Comparison of ENCODE assay signal across 10 cellular contexts in the genomic region with DNA sequence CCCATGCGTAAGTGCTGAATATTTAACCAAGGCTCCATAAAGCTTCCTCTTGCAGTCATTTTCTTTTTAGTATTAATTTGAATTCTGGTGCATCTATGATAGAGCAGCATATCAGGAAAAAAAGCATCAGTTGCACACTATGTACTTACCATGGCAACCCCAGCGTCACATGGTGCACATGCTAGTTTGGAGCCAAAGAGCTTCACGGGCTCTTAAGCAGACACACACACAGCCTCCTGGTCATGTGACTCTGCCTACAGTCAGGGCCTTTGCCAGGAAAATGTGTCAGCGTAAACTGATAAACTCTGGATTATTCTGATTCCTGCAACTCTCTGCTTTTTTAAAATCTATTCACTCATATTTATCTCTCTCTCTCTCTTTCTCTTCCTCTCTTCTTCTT. TPM values are rescaled to one million over a fixed set of nuclear protein-coding genes. Genes with fewer than 3 reads are reported as not detected.
DNase-seq lines count a peak whose midpoint lies in the region; ATAC-seq and TF ChIP-seq lines count a peak whose summit lies in the region.
"Had no signal": no experiment of that assay in that cellular context is flagged by ENCODE, and none has a peak within 500 bp of the region (broad histone marks: within the 10 kb centered on the region; RNA-seq: fewer than 3 reads in every experiment).

No MANE protein-coding gene starts in this region.

- H2AK5ac ChIP-seq in IMR-90 (ENCODE audit: low read depth, low read length) = no peak overlapping the region

- H4K91ac ChIP-seq in IMR-90 (ENCODE audit: insufficient read depth, low read depth, low read length) = no peak overlapping the region

- H3K27ac Mint-ChIP-seq in T-helper 2 cell treated with Interferon-gamma antibody and Interleukin-4, amounts not matched to agents 5 μg/mL and 100 μg/mL, for 36 hours = no peak overlapping the region

- no peak overlapping the region for H2BK5ac ChIP-seq in IMR-90 (ENCODE audit: low read depth, low read length, poor library complexity, severe bottlenecking)

- H3K4me3 Mint-ChIP-seq in T-helper 2 cell treated with Interferon-gamma antibody and Interleukin-4, amounts not matched to agents 5 μg/mL and 100 μg/mL, for 36 hours = no peak overlapping the region

- H3K4ac ChIP-seq in IMR-90 (ENCODE audit: low read depth, low read length) = no peak overlapping the region

- H3K14ac ChIP-seq in IMR-90 (replicated peaks; ENCODE audit: low read depth, low read length) = no peak overlapping the region

- H3K56ac ChIP-seq in IMR-90 (ENCODE audit: extremely low read depth, insufficient read depth, low read length) = no peak overlapping the region

- no peaks in the 10 kb centered on the region for H3K79me1 ChIP-seq in IMR-90 (ENCODE audit: low read depth in 1 of 2, low read length in 2 of 2)

- dilution Hi-C loops in IMR-90 (cut with HindIII; ENCODE audit: low sequenced_read_pairs, unreplicated experiment) = no loop called here

- no peak overlapping the region for H2AK9ac ChIP-seq in IMR-90 (replicated peaks; ENCODE audit: low read depth, low read length, poor library complexity)

- no peak overlapping the region for H3K27ac ChIP-seq in IMR-90 (ENCODE audit: insufficient read depth, low read length)

- no peak overlapping the region for H4K8ac ChIP-seq in IMR-90 (ENCODE audit: low read depth in 2 of 2, low read length in 2 of 2)

- no peak overlapping the region for H2BK15ac ChIP-seq in IMR-90 (ENCODE audit: low read depth, low read length)

- H4K20me1 ChIP-seq in IMR-90 (ENCODE audit: insufficient read depth, low read length) = no peaks in the 10 kb centered on the region

- in situ Hi-C loops in IMR-90 (cut with MboI; ENCODE audit: low sequenced_read_pairs) = no loop called here

- no peak overlapping the region for H4K5ac ChIP-seq in IMR-90 (ENCODE audit: low read depth, low read length)

- TF ChIP-seq RAD21 in IMR-90 (IDR thresholded peaks at IDR 0.05; ENCODE audit: low read length) = no peak

- H3K27me3 Mint-ChIP-seq in T-helper 2 cell treated with Interferon-gamma antibody and Interleukin-4, amounts not matched to agents 5 μg/mL and 100 μg/mL, for 36 hours (ENCODE audit: low read depth) = no peaks in the 10 kb centered on the region

- no peak overlapping the region for H3K4me3 ChIP-seq in IMR-90 (ENCODE audit: insufficient read depth, low read depth, low read length)
- H3K4me3 ChIP-seq in fibroblast of the aortic adventitia (ENCODE audit: low read depth, low read length) = no peak overlapping the region
- H3K4me3 ChIP-seq: MG63 had no signal

- no TSS peak for BruUV-seq in IMR-90 (replicated peaks; lab: Mats Ljungman, UMichigan)

- H3K18ac ChIP-seq in IMR-90 (ENCODE audit: low read depth, low read length) = no peak overlapping the region

- no peak overlapping the region for H3K23ac ChIP-seq in IMR-90 (ENCODE audit: low read depth, low read length)

- H3K9ac ChIP-seq in IMR-90 (ENCODE audit: low read depth, low read length) = no peak overlapping the region

- H3K36me3 Mint-ChIP-seq in T-helper 2 cell treated with Interferon-gamma antibody and Interleukin-4, amounts not matched to agents 5 μg/mL and 100 μg/mL, for 36 hours (ENCODE audit: low read depth) = no peaks in the 10 kb centered on the region

- POLR2A ChIA-PET in IMR-90 (lab: Charles Lee; ENCODE audit: unreplicated experiment) = no interaction called here

- H3K9me3 Mint-ChIP-seq in T-helper 2 cell treated with Interferon-gamma antibody and Interleukin-4, amounts not matched to agents 5 μg/mL and 100 μg/mL, for 36 hours = no peaks in the 10 kb centered on the region

- H3K27me3 ChIP-seq in IMR-90 (ENCODE audit: control insufficient read depth, insufficient read depth, low read length) = no peaks in the 10 kb centered on the region
- H3K27me3 ChIP-seq: MG63 had no signal

- DNase-seq in IMR-90 (peak; percentile 0), NCI-H524 (lab: John Stamatoyannopoulos, UW) (peak; percentile 41 to 66), fibroblast of the aortic adventitia (ENCODE audit: low read depth) (peak; percentile 38), retina (peak; percentile 40), T-helper 2 cell (no peak), mucosa of gallbladder (ENCODE audit: low spot score) (no peak)
- no peak for DNase-seq in T-helper 2 cell treated with Interferon-gamma antibody and Interleukin-4, amounts not matched to agents 5 μg/mL and 100 μg/mL, for 36 hours (ENCODE audit: low spot score)
- DNase-seq: amniotic stem cell; MG63; stimulated activated CD4-positive, alpha-beta T cell treated with anti-CD3 and anti-CD28 coated beads, Interleukin-4, amount 100 ng/mL, for 4 hours had no signal

- ATAC-seq in IMR-90 (ENCODE audit: low read depth) = no peak

- CTCF ChIA-PET in IMR-90 (lab: Yijun Ruan, JAX) = no interaction called here

- TF ChIP-seq CTCF in IMR-90 (conservative IDR thresholded peaks at IDR 0.05; ENCODE audit: low read depth, low read length) = no peak
- no peak for TF ChIP-seq CTCF in fibroblast of the aortic adventitia (IDR thresholded peaks at IDR 0.05; ENCODE audit: insufficient read depth, low read length)

- no peak overlapping the region for H2AFZ ChIP-seq in IMR-90 (replicated peaks; ENCODE audit: low read length, poor library complexity)

- intact Hi-C loops in IMR-90 (cut with micrococcal nuclease) = no loop called here

- H3K4me1 ChIP-seq in IMR-90 (ENCODE audit: control insufficient read depth, insufficient read depth, low read length) = no peaks in the 10 kb centered on the region

- no peaks in the 10 kb centered on the region for H3K9me1 ChIP-seq in IMR-90 (ENCODE audit: insufficient read depth, low read length)

- H3K4me1 Mint-ChIP-seq in T-helper 2 cell treated with Interferon-gamma antibody and Interleukin-4, amounts not matched to agents 5 μg/mL and 100 μg/mL, for 36 hours (ENCODE audit: low read depth) = no peaks in the 10 kb centered on the region

- H2BK120ac ChIP-seq in IMR-90 (ENCODE audit: low read depth, low read length) = no peak overlapping the region

- H3K4me2 ChIP-seq in IMR-90 (ENCODE audit: low read depth, low read length) = no peak overlapping the region

- no peak overlapping the region for H2BK20ac ChIP-seq in IMR-90 (ENCODE audit: low read depth, low read length)

- WGBS in IMR-90 (ENCODE audit: extremely low coverage in 2 of 2, insufficient read length in 1 of 2), 2 experiments = 17% methylated on average over 1 of the region's 4 CpGs; no CpG with 5 or more reads in 1 of the 2 experiments

- H3K36me3 ChIP-seq in IMR-90 (ENCODE audit: control insufficient read depth, insufficient read depth, low read length) = no peaks in the 10 kb centered on the region
- H3K36me3 ChIP-seq: MG63 had no signal

- no peak for TF ChIP-seq POLR2A in IMR-90 (IDR thresholded peaks at IDR 0.05; ENCODE audit: low read depth, low read length)

- H3K9me3 ChIP-seq in IMR-90 (ENCODE audit: control insufficient read depth, insufficient read depth, low read length) = no peaks in the 10 kb centered on the region
- H3K9me3 ChIP-seq: MG63 had no signal

TF ChIP-seq in IMR-90, 13 proteins besides CTCF, POLR2A, EP300 and RAD21:
- TF ChIP-seq, protein P1, sequence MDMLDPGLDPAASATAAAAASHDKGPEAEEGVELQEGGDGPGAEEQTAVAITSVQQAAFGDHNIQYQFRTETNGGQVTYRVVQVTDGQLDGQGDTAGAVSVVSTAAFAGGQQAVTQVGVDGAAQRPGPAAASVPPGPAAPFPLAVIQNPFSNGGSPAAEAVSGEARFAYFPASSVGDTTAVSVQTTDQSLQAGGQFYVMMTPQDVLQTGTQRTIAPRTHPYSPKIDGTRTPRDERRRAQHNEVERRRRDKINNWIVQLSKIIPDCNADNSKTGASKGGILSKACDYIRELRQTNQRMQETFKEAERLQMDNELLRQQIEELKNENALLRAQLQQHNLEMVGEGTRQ (IDR thresholded peaks at IDR 0.05; ENCODE audit: low read depth, low read length) = peak; percentile 44
- TF ChIP-seq SMC3 (IDR thresholded peaks at IDR 0.05; ENCODE audit: low read depth, low read length) = no peak
- TF ChIP-seq BHLHE40 (IDR thresholded peaks at IDR 0.05; ENCODE audit: low read depth, low read length) = no peak
- TF ChIP-seq RCOR1 (IDR thresholded peaks at IDR 0.05; ENCODE audit: insufficient replicate concordance, low read length) = no peak

RNA-seq across cellular contexts. Expression of a gene that starts 30.2 kb away (rescaled TPM):
- total RNA-seq in IMR-90 (2012; rRNA removed) (not detected in 2 replicates), fibroblast of the aortic adventitia (ENCODE audit: low replicate concordance) (not detected in 2 replicates), mucosa of gallbladder (0.06 TPM)
- not detected in 2 replicates for polyA plus RNA-seq in IMR-90 (2012; rRNA removed)
- polyA plus RNA-seq in IMR-90 (2012; cell fraction: cytosol; rRNA removed) = not detected in 2 replicates
- polyA plus RNA-seq in IMR-90 (2012; cell fraction: nucleus; rRNA removed; ENCODE audit: low replicate concordance) = not detected in 2 replicates

Comparison
In these comparisons a context has a peak if more than half of its experiments do, and no peak if none do; other contexts are left out.
1. DNase-seq: peak in IMR-90 (single experiment), NCI-H524 (2 of 2), fibroblast of the aortic adventitia (single experiment) and retina (single experiment); none in T-helper 2 cell treated with Interferon-gamma antibody and Interleukin-4, amounts not matched to agents 5 μg/mL and 100 μg/mL, for 36 hours (single experiment), T-helper 2 cell (0 of 5) and mucosa of gallbladder (single experiment).